ENCODE assay signal across 1 cellular context in the genomic region with DNA sequence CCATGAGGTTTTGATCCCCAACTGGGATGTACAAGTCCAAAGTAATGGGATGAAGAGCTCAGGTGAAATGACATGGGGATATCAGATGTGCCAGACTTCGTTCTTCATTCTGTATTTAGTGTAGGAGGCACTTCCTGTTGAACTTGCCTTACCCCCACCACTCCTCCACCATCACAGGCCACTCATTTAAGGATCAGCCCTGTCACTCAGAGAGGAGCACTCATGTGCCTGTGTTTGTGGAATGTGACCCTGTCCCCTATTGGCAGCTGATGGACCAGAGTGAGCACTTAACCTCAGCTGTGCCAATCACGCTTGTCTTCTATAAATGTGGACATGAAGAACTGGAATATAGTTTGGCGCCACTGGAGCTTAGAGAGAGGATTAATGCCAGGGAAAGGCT.
TF ChIP-seq lines count a peak whose summit lies in the region.

No MANE protein-coding gene starts in this region.

TF ChIP-seq in K562, 482 proteins besides CTCF, POLR2A, EP300 and RAD21 (continued from another document):
- TF ChIP-seq, protein P1, sequence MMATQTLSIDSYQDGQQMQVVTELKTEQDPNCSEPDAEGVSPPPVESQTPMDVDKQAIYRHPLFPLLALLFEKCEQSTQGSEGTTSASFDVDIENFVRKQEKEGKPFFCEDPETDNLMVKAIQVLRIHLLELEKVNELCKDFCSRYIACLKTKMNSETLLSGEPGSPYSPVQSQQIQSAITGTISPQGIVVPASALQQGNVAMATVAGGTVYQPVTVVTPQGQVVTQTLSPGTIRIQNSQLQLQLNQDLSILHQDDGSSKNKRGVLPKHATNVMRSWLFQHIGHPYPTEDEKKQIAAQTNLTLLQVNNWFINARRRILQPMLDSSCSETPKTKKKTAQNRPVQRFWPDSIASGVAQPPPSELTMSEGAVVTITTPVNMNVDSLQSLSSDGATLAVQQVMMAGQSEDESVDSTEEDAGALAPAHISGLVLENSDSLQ (IDR thresholded peaks at IDR 0.05), result peak; percentile 73
TF ChIP-seq in K562: peak in this region for 1.
